ENCODE assay signal across 10 cellular contexts in the genomic region with DNA sequence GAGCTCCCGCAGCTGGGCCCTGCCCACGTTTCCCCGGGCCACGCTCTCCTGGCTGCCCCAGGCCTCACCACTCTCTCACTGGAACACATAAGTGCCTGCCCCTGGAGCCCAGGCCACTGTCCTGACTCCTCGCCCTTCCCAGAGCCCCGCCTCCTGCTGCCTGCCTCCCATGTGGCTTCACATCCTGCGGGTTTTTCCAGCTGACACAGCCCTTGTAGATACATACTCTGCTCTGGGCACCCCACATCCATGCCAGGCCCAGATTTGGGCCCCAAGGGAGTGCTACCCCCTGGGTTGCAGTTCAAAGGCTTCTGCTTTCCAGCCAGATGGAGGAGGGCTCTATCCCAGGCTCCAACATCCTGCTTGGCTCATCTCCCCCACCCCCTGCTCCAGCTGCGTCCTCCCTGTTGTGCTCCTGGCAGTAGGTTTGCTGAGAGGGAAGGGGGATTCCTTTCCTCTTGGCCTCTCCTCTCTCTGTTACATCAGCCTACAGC.
DNase-seq lines count a peak whose midpoint lies in the region; ATAC-seq and TF ChIP-seq lines count a peak whose summit lies in the region.
"Had no signal": no experiment of that assay in that cellular context is flagged by ENCODE, and none has a peak within 500 bp of the region (broad histone marks: within the 10 kb centered on the region; RNA-seq: fewer than 3 reads in every experiment).

No MANE protein-coding gene starts in this region.

- H3K36me3 Mint-ChIP-seq in osteocyte (ENCODE audit: unreplicated experiment) = peaks cover 4% of the 10 kb centered on the region

- no peaks in the 10 kb centered on the region for H3K27me3 Mint-ChIP-seq in osteocyte (ENCODE audit: unreplicated experiment)

- peak overlapping the region; percentile 68 for H3K27ac Mint-ChIP-seq in osteocyte (ENCODE audit: unreplicated experiment)

- no peak for TF ChIP-seq CTCF in osteocyte (IDR thresholded peaks at IDR 0.05)

- intact Hi-C loops in Right ventricle myocardium superior (cut with DNase I) = loop anchor here (5.0 kb wide), 1 partner anchor 65 kb away; no protein-coding TSS in a partner anchor

- DNase-seq in GM03348 (ENCODE audit: low spot score) = peak; percentile 73
- peak; percentile 65 to 71 for DNase-seq in SJCRH30
- peak; percentile 81 for DNase-seq in Right ventricle myocardium superior
- no peak for DNase-seq in osteocyte (ENCODE audit: extremely low spot score, unreplicated experiment)
- no peak for DNase-seq in DMS114 treated with DMSO at 0.1 percent for 48 hours (lab: John Stamatoyannopoulos, UW; ENCODE audit: unreplicated experiment)
- no peak for DNase-seq in COR-L47 (lab: John Stamatoyannopoulos, UW)
- no peak for DNase-seq in hippocampal formation (lab: John Stamatoyannopoulos, UW)
- DNase-seq: SHP77 had no signal

- H3K36me3 ChIP-seq in SJCRH30 = no peaks in the 10 kb centered on the region

- H3K27me3 ChIP-seq in SJCRH30 = no peaks in the 10 kb centered on the region

- H3K9me3 Mint-ChIP-seq in osteocyte (ENCODE audit: unreplicated experiment) = no peaks in the 10 kb centered on the region
- H3K9me3 Mint-ChIP-seq: central memory CD8-positive, alpha-beta T cell had no signal

- no peaks in the 10 kb centered on the region for H3K9me3 ChIP-seq in SJCRH30 (replicated peaks)

- peak overlapping the region; percentile 42 for H3K4me3 Mint-ChIP-seq in osteocyte (ENCODE audit: unreplicated experiment)
- H3K4me3 Mint-ChIP-seq: central memory CD8-positive, alpha-beta T cell had no signal

- no peak overlapping the region for H3K4me3 ChIP-seq in SJCRH30

- H3K4me1 Mint-ChIP-seq in osteocyte (ENCODE audit: unreplicated experiment) = peaks cover 81% of the 10 kb centered on the region
- H3K4me1 Mint-ChIP-seq: central memory CD8-positive, alpha-beta T cell had no signal

- ATAC-seq in Right ventricle myocardium superior (ENCODE audit: poor library complexity) (peak; percentile 59), HG03354 (IDR thresholded peaks at IDR 0.05; ENCODE audit: poor library complexity, severe bottlenecking, unreplicated experiment) (no peak)

- peaks cover 76% of the 10 kb centered on the region for H3K4me1 ChIP-seq in SJCRH30

- H3K27ac ChIP-seq in SJCRH30 = peak overlapping the region; percentile 13; the same call in 1 of the 2 replicates

Comparison
In these comparisons a context has a peak if more than half of its experiments do, and no peak if none do; other contexts are left out.
1. DNase-seq: peak in GM03348 (single experiment), SJCRH30 (2 of 2) and Right ventricle myocardium superior (single experiment); none in osteocyte (single experiment), DMS114 treated with DMSO at 0.1 percent for 48 hours (single experiment), COR-L47 (single experiment) and hippocampal formation (0 of 2).